ENCODE assay signal across 14 cellular contexts in the genomic region with DNA sequence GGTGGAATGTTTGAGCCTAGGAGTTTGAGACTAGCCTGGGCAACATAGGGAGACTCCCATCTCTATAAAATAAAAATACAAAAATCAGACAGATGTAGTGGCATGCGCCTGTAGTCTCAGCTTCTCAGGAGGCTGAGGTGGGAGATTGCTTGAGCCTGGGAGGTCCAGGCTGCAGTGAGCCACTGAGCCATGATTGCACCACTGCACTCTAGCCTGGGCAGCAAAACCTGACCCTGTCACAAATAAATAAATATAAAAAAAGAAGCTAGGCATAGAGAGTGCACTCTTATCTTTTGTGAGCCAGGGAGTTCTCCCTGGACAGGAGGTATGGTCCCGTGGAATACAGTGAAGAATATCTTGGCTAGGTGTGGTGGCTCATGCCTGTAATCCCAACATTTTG. TPM values are rescaled to one million over a fixed set of nuclear protein-coding genes. Genes with fewer than 3 reads are reported as not detected.
DNase-seq lines count a peak whose midpoint lies in the region; ATAC-seq and TF ChIP-seq lines count a peak whose summit lies in the region.
"Had no signal": no experiment of that assay in that cellular context is flagged by ENCODE, and none has a peak within 500 bp of the region (broad histone marks: within the 10 kb centered on the region; RNA-seq: fewer than 3 reads in every experiment).

No MANE protein-coding gene starts in this region.

- H3K27ac Mint-ChIP-seq in natural killer cell: peak overlapping the region; percentile 8 to 67
- no peak overlapping the region for H3K27ac Mint-ChIP-seq in activated CD4-positive, alpha-beta memory T cell treated with anti-CD3 and anti-CD28 coated beads, Interleukin-2, amount 10 ng/mL, durations not matched to agents 7 days and 5 days
- H3K27ac Mint-ChIP-seq: naive thymus-derived CD4-positive, alpha-beta T cell had no signal

- CTCF ChIA-PET in activated CD4-positive, alpha-beta memory T cell treated with anti-CD3 and anti-CD28 coated beads, Interleukin-2, amount 10 ng/mL, durations not matched to agents 7 days and 5 days (lab: Charles Lee): no interaction called here

- H3K4me3 Mint-ChIP-seq in natural killer cell: peak overlapping the region; percentile 45
- no peak overlapping the region for H3K4me3 Mint-ChIP-seq in activated CD4-positive, alpha-beta memory T cell treated with anti-CD3 and anti-CD28 coated beads, Interleukin-2, amount 10 ng/mL, durations not matched to agents 7 days and 5 days
- H3K4me3 Mint-ChIP-seq: naive thymus-derived CD4-positive, alpha-beta T cell had no signal

- peaks cover 27 to 30% of the 10 kb centered on the region in 2 donors for H3K4me1 Mint-ChIP-seq in natural killer cell
- H3K4me1 Mint-ChIP-seq in activated CD4-positive, alpha-beta memory T cell treated with anti-CD3 and anti-CD28 coated beads, Interleukin-2, amount 10 ng/mL, durations not matched to agents 7 days and 5 days: no peaks in the 10 kb centered on the region

- peak; percentile 8 for ATAC-seq in GM19025 (IDR thresholded peaks at IDR 0.05; ENCODE audit: low read depth, unreplicated experiment)
- ATAC-seq in HG02588 (IDR thresholded peaks at IDR 0.05; ENCODE audit: unreplicated experiment): peak; percentile 7
- peak; percentile 8 for ATAC-seq in HG03520 (IDR thresholded peaks at IDR 0.05; ENCODE audit: unreplicated experiment)
- peak in 1 of 3 donors; percentile 3 for ATAC-seq in natural killer cell
- ATAC-seq: HCT116 had no signal

- intact Hi-C loops in natural killer cell (cut with micrococcal nuclease) (no loop called here), head of caudate nucleus (cut with DNase I) (no loop called here)

- H3K27me3 Mint-ChIP-seq in natural killer cell (ENCODE audit: low read depth in 2 of 2): no peaks in the 10 kb centered on the region
- peaks cover 3% of the 10 kb centered on the region for H3K27me3 Mint-ChIP-seq in activated CD4-positive, alpha-beta memory T cell treated with anti-CD3 and anti-CD28 coated beads, Interleukin-2, amount 10 ng/mL, durations not matched to agents 7 days and 5 days

- TF ChIP-seq CTCF in natural killer cell (IDR thresholded peaks at IDR 0.05): no peak

- DNase-seq in natural killer cell (no peak), head of caudate nucleus (no peak), AG08396 (ENCODE audit: low spot score) (no peak), HPDE6-E6E7 (ENCODE audit: extremely low spot score) (no peak)
- no peak for DNase-seq in activated CD4-positive, alpha-beta memory T cell treated with anti-CD3 and anti-CD28 coated beads, Interleukin-2, amount 10 ng/mL, durations not matched to agents 7 days and 5 days
- DNase-seq: activated CD8-positive, alpha-beta memory T cell treated with anti-CD3 and anti-CD28 coated beads, Interleukin-2, amount 50 U/mL, for 4 hours; cerebellar nuclear complex; DMS53; naive thymus-derived CD4-positive, alpha-beta T cell; NCI-H1694 treated with DMSO at 0.1 percent for 48 hours had no signal

- no peaks in the 10 kb centered on the region for H3K9me3 Mint-ChIP-seq in natural killer cell
- H3K9me3 Mint-ChIP-seq in activated CD4-positive, alpha-beta memory T cell treated with anti-CD3 and anti-CD28 coated beads, Interleukin-2, amount 10 ng/mL, durations not matched to agents 7 days and 5 days: no peaks in the 10 kb centered on the region

- no peaks in the 10 kb centered on the region for H3K36me3 Mint-ChIP-seq in natural killer cell
- H3K36me3 Mint-ChIP-seq in activated CD4-positive, alpha-beta memory T cell treated with anti-CD3 and anti-CD28 coated beads, Interleukin-2, amount 10 ng/mL, durations not matched to agents 7 days and 5 days (ENCODE audit: low read depth): no peaks in the 10 kb centered on the region
- H3K36me3 Mint-ChIP-seq: naive thymus-derived CD4-positive, alpha-beta T cell had no signal

- POLR2A ChIA-PET in activated CD4-positive, alpha-beta memory T cell treated with anti-CD3 and anti-CD28 coated beads, Interleukin-2, amount 10 ng/mL, durations not matched to agents 7 days and 5 days (lab: Charles Lee): no interaction called here

RNA-seq across cellular contexts. Expression of a gene that starts 11.0 kb away (rescaled TPM):
- total RNA-seq in natural killer cell: 1 to 10 TPM in 2 of 3 donors, under 1 TPM in 1; 0.82 to 3.6 (median 3.3) TPM
- total RNA-seq in activated CD4-positive, alpha-beta memory T cell treated with anti-CD3 and anti-CD28 coated beads, Interleukin-2, amount 10 ng/mL, durations not matched to agents 7 days and 5 days: not detected
